17 cellular contexts compared by ENCODE assay signal in the genomic region with DNA sequence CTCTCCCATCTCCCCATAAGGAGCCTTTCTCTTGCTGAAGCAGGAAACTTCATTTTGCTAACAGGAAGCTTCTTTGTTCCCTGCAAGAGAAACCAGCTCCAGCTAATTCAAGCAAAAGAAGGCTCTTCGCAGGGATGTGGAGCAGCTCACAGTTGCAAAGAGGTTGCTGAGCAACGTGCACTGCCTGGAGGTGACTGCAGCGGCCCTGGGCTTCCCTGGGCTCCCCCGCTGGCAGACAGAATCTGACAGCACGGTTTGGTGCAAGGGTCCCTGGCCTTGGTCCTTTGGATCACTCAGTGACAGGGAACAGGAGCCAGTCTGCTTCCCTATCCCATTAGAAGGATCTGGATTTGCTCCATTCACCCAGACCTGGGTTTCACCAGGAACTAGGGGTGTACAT. TPM values are rescaled to one million over a fixed set of nuclear protein-coding genes. Genes with fewer than 3 reads are reported as not detected.
DNase-seq lines count a peak whose midpoint lies in the region; ATAC-seq, FAIRE-seq and TF ChIP-seq lines count a peak whose summit lies in the region.
"Had no signal": no experiment of that assay in that cellular context is flagged by ENCODE, and none has a peak within 500 bp of the region (broad histone marks: within the 10 kb centered on the region; RNA-seq: fewer than 3 reads in every experiment).

No MANE protein-coding gene starts in this region.

- WGBS in transverse colon (ENCODE audit: low coverage in 1 of 2), 2 donors = 76% methylated on average over 5 of the region's 5 CpGs; no CpG with 5 or more reads in 1 of the 2 donors
- WGBS in small intestine, 3 donors = 54 to 78% (median 77%) methylated on average over 5 of the region's 5 CpGs

- CTCF ChIA-PET in GM10248 (lab: Yijun Ruan, JAX) = interaction anchor here (0.7 to 13.8 kb wide), 6 partner anchors 11 to 158 kb away, joined by 3 to 256 read pairs (median 8); no protein-coding TSS in a partner anchor

- TF ChIP-seq CTCF in brain (conservative IDR thresholded peaks at IDR 0.05) (no peak), transverse colon (IDR thresholded peaks at IDR 0.05) (no peak), GM10248 (IDR thresholded peaks at IDR 0.05; ENCODE audit: control extremely low read depth, extremely low read depth, low read depth, missing control alignments) (no peak)

- H3K27ac ChIP-seq in transverse colon = no peak overlapping the region
- H3K27ac ChIP-seq in small intestine (ENCODE audit: low read depth in 1 of 2, low read length in 1 of 2) = no peak overlapping the region
- H3K27ac ChIP-seq: brain microvascular endothelial cell, ovary, upper lobe of right lung had no signal

- POLR2A ChIA-PET in GM10248 (lab: Yijun Ruan, JAX) = no interaction called here

- H3K4me1 Mint-ChIP-seq in activated naive CD8-positive, alpha-beta T cell treated with anti-CD3 and anti-CD28 coated beads, Interleukin-2, amount 50 U/mL, for 24 hours = peaks cover 61% of the 10 kb centered on the region
- H3K4me1 Mint-ChIP-seq in activated naive CD8-positive, alpha-beta T cell treated with anti-CD3 and anti-CD28 coated beads for 36 hours = peaks cover 47% of the 10 kb centered on the region
- peaks cover 54% of the 10 kb centered on the region for H3K4me1 Mint-ChIP-seq in brain

- ATAC-seq in activated naive CD8-positive, alpha-beta T cell treated with anti-CD3 and anti-CD28 coated beads, Interleukin-2, amount 50 U/mL, for 24 hours = no peak
- no peak for ATAC-seq in HG02938 (IDR thresholded peaks at IDR 0.05; ENCODE audit: unreplicated experiment)
- ATAC-seq: upper lobe of right lung had no signal

- H3K27me3 ChIP-seq in transverse colon (no peaks in the 10 kb centered on the region), small intestine (ENCODE audit: control insufficient read depth in 2 of 2, insufficient read depth in 2 of 2, low read length in 2 of 2) (no peaks in the 10 kb centered on the region)
- H3K27me3 ChIP-seq: ovary, upper lobe of right lung had no signal

- no peaks in the 10 kb centered on the region for H3K36me3 ChIP-seq in transverse colon
- H3K36me3 ChIP-seq in small intestine (ENCODE audit: control insufficient read depth in 2 of 2, insufficient read depth in 2 of 2, low read length in 2 of 2) = no peaks in the 10 kb centered on the region
- H3K36me3 ChIP-seq: brain microvascular endothelial cell, heart right ventricle, ovary, upper lobe of right lung had no signal

- H3K36me3 Mint-ChIP-seq in activated naive CD8-positive, alpha-beta T cell treated with anti-CD3 and anti-CD28 coated beads, Interleukin-2, amount 50 U/mL, for 24 hours (ENCODE audit: low read depth) = no peaks in the 10 kb centered on the region
- H3K36me3 Mint-ChIP-seq in activated naive CD8-positive, alpha-beta T cell treated with anti-CD3 and anti-CD28 coated beads for 36 hours = peaks cover 3% of the 10 kb centered on the region
- no peaks in the 10 kb centered on the region for H3K36me3 Mint-ChIP-seq in brain

- no peak for TF ChIP-seq EP300 in transverse colon (IDR thresholded peaks at IDR 0.05; ENCODE audit: low read depth)

- TF ChIP-seq POLR2A in transverse colon (IDR thresholded peaks at IDR 0.05) = no peak

- peak; percentile 1 for DNase-seq in activated naive CD8-positive, alpha-beta T cell treated with anti-CD3 and anti-CD28 coated beads, Interleukin-2, amount 50 U/mL, for 24 hours
- no peak for DNase-seq in activated naive CD8-positive, alpha-beta T cell treated with anti-CD3 and anti-CD28 coated beads for 36 hours
- DNase-seq in mesenteric fat pad (ENCODE audit: low spot score) (peak; percentile 77), transverse colon (peak; percentile 5), small intestine (no peak), GM10248 (ENCODE audit: extremely low spot score) (no peak)
- DNase-seq: activated CD4-positive, alpha-beta T cell treated with anti-CD3 and anti-CD28 coated beads, Interleukin-2, amount 50 U/mL, for 1 hour; activated naive CD4-positive, alpha-beta T cell; brain microvascular endothelial cell; DMS153; heart right ventricle; NCI-H510A treated with DMSO at 0.1 percent for 48 hours; upper lobe of right lung had no signal

- H3K27ac Mint-ChIP-seq in activated naive CD8-positive, alpha-beta T cell treated with anti-CD3 and anti-CD28 coated beads, Interleukin-2, amount 50 U/mL, for 24 hours = no peak overlapping the region
- H3K27ac Mint-ChIP-seq in activated naive CD8-positive, alpha-beta T cell treated with anti-CD3 and anti-CD28 coated beads for 36 hours = no peak overlapping the region
- H3K27ac Mint-ChIP-seq in brain = peak overlapping the region; percentile 90 to 99 (median 93)

- H3K4me3 ChIP-seq in transverse colon (no peak overlapping the region), small intestine (ENCODE audit: low read depth in 1 of 2, low read length in 2 of 2) (no peak overlapping the region)
- H3K4me3 ChIP-seq: heart right ventricle, ovary, upper lobe of right lung had no signal

- intact Hi-C loops in transverse colon (cut with DNase I; ENCODE audit: low total_unique reads) = no loop called here

- in situ Hi-C loops in transverse colon (cut with MboI; ENCODE audit: low pct_ligation_motif_present in 1 of 4, low pct_unique_long_range_greater_than_20kb in 1 of 4, low sequenced_read_pairs in 3 of 4) = no loop called here

- H3K4me1 ChIP-seq in transverse colon (peaks cover 5 to 28% (median 17%) of the 10 kb centered on the region in 4 donors), small intestine (ENCODE audit: control insufficient read depth in 2 of 2, insufficient read depth in 1 of 2, low read depth in 1 of 2, low read length in 1 of 2) (peaks cover 5% of the 10 kb centered on the region in 2 donors)
- H3K4me1 ChIP-seq: upper lobe of right lung had no signal

- peaks cover 11% of the 10 kb centered on the region for H3K27me3 Mint-ChIP-seq in activated naive CD8-positive, alpha-beta T cell treated with anti-CD3 and anti-CD28 coated beads, Interleukin-2, amount 50 U/mL, for 24 hours
- no peaks in the 10 kb centered on the region for H3K27me3 Mint-ChIP-seq in activated naive CD8-positive, alpha-beta T cell treated with anti-CD3 and anti-CD28 coated beads for 36 hours
- peaks cover 2% of the 10 kb centered on the region for H3K27me3 Mint-ChIP-seq in brain

- FAIRE-seq in small intestine (lab: Jason Lieb, UNC) = no peak
- FAIRE-seq: RCC 7860 had no signal

- no peaks in the 10 kb centered on the region for H3K9me3 Mint-ChIP-seq in activated naive CD8-positive, alpha-beta T cell treated with anti-CD3 and anti-CD28 coated beads, Interleukin-2, amount 50 U/mL, for 24 hours
- H3K9me3 Mint-ChIP-seq in activated naive CD8-positive, alpha-beta T cell treated with anti-CD3 and anti-CD28 coated beads for 36 hours = no peaks in the 10 kb centered on the region
- peaks cover 0 to 2% (median 0%) of the 10 kb centered on the region in 5 experiments for H3K9me3 Mint-ChIP-seq in brain

- no peaks in the 10 kb centered on the region for H3K9me3 ChIP-seq in transverse colon
- no peaks in the 10 kb centered on the region for H3K9me3 ChIP-seq in small intestine (ENCODE audit: control insufficient read depth, low read depth)
- H3K9me3 ChIP-seq: heart right ventricle, ovary, upper lobe of right lung had no signal

- H3K4me3 Mint-ChIP-seq in activated naive CD8-positive, alpha-beta T cell treated with anti-CD3 and anti-CD28 coated beads, Interleukin-2, amount 50 U/mL, for 24 hours = no peak overlapping the region
- no peak overlapping the region for H3K4me3 Mint-ChIP-seq in activated naive CD8-positive, alpha-beta T cell treated with anti-CD3 and anti-CD28 coated beads for 36 hours
- H3K4me3 Mint-ChIP-seq in brain = peak overlapping the region in 3 of 5 experiments; percentile 28 to 41 (median 35)

RNA-seq across cellular contexts. Expression of a gene that starts 25.8 kb away (rescaled TPM):
- total RNA-seq in activated naive CD8-positive, alpha-beta T cell treated with anti-CD3 and anti-CD28 coated beads for 36 hours = 10 to 100 TPM; 18.8 to 20.4 TPM
- polyA plus RNA-seq in brain (ENCODE audit: insufficient read depth, low read depth, low replicate concordance) (0.08 TPM), small intestine (1 to 10 TPM in 1 of 3 donors, under 1 TPM in 2; 0.22 to 1.6 (median 0.42) TPM)
- total RNA-seq in mesenteric fat pad (0.22 TPM), transverse colon (10 to 100 TPM in 1 of 4 donors, 1 to 10 TPM in 2, under 1 TPM in 1; 0.40 to 16.1 (median 2.0) TPM)

RNA-seq across cellular contexts. Expression of a gene that starts 34.5 kb away (rescaled TPM):
- 10 to 100 TPM; 69.9 to 73.6 TPM for total RNA-seq in activated naive CD8-positive, alpha-beta T cell treated with anti-CD3 and anti-CD28 coated beads for 36 hours
- 519 TPM for polyA plus RNA-seq in brain (ENCODE audit: insufficient read depth, low read depth, low replicate concordance)
- 27.1 TPM for total RNA-seq in mesenteric fat pad
- 1,000 to 10,000 TPM in 3 of 4 donors, 100 to 1,000 TPM in 1; 911 to 2,535 (median 1,776) TPM for total RNA-seq in transverse colon
- 100 to 1,000 TPM in 2 of 3 donors, 10 to 100 TPM in 1; 38.9 to 184 (median 153) TPM for polyA plus RNA-seq in small intestine

Comparison
In these comparisons a context has a peak if more than half of its experiments do, and no peak if none do; other contexts are left out.
1. DNase-seq: peak in activated naive CD8-positive, alpha-beta T cell treated with anti-CD3 and anti-CD28 coated beads, Interleukin-2, amount 50 U/mL, for 24 hours (single experiment), mesenteric fat pad (single experiment) and transverse colon (single experiment); none in activated naive CD8-positive, alpha-beta T cell treated with anti-CD3 and anti-CD28 coated beads for 36 hours (single experiment), small intestine (single experiment) and GM10248 (single experiment).
2. H3K27ac Mint-ChIP-seq: peak in brain (5 of 5); none in activated naive CD8-positive, alpha-beta T cell treated with anti-CD3 and anti-CD28 coated beads, Interleukin-2, amount 50 U/mL, for 24 hours (single experiment) and activated naive CD8-positive, alpha-beta T cell treated with anti-CD3 and anti-CD28 coated beads for 36 hours (single experiment).
3. H3K4me3 Mint-ChIP-seq: peak in brain (3 of 5); none in activated naive CD8-positive, alpha-beta T cell treated with anti-CD3 and anti-CD28 coated beads, Interleukin-2, amount 50 U/mL, for 24 hours (single experiment) and activated naive CD8-positive, alpha-beta T cell treated with anti-CD3 and anti-CD28 coated beads for 36 hours (single experiment).
4. RNA of a gene that starts 34.5 kb away (total RNA-seq): 911 to 2,535 TPM in transverse colon; 69.9 to 73.6 TPM in activated naive CD8-positive, alpha-beta T cell treated with anti-CD3 and anti-CD28 coated beads for 36 hours and 27.1 TPM in mesenteric fat pad (single experiment); every median in the first group is over 10 times any median in the second.